ENCODE assay signal across 8 cellular contexts in the genomic region with DNA sequence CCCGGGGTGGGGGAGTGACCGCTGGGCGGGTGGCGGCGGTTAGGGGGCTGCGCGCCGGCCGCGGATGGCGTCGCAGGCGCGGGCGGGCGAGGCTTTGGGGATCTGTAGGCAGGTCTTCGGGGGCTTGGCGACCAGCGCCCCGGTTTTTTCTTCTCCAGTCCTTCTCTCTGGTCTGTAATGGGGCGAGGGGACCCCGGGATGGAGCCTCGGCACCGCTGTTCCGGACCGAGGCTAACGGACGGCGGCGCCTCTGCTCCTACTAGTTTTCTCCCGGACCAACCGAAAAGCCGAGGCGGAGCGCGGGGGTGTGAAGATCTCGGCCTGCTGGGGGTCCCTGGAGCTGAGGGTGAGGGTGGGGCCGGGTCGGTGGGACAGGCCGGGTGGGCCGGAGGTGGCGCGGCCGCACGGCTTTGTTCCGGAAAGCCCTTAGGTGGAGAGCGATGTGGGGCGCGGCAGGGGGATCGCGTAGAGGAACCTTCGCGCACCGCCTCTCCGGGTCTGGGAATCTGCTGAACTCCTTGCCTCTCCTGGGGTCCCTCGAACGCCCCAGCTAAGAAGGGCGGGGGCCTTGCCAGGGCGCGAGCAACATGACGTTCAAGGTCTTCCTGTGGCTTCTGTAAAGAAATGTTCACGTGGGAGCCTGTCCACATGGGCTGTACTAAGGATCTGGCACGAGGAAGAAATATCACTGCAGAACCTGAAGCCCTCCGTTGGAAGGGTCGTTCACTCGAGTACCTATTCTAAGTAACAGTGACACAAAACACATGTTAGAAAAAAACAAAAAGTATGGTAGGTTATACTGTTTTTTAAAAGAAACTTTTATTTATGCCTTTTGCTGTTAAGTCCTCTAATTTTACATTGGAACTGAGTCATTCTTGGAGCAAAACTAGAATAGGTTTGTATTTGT. TPM values are rescaled to one million over a fixed set of nuclear protein-coding genes. Genes with fewer than 3 reads are reported as not detected.
DNase-seq lines count a peak whose midpoint lies in the region; ATAC-seq and TF ChIP-seq lines count a peak whose summit lies in the region.

No MANE protein-coding gene starts in this region.

- peak; percentile 44 for TF ChIP-seq POLR2A in transverse colon (IDR thresholded peaks at IDR 0.05)

- H3K4me3 ChIP-seq in DND-41 (ENCODE audit: low read depth in 1 of 2, low read length in 2 of 2) (peak overlapping the region; percentile 60 to 90), KMS-11 (IDR thresholded peaks at IDR 0.05; ENCODE audit: insufficient read depth, low read depth, low read length) (peak overlapping the region; percentile 80), cardiac muscle cell (peak overlapping the region; percentile 88), transverse colon (peak overlapping the region; percentile 77 to 98 (median 86))

- DNase-seq in DND-41: peak; percentile 88
- peak; percentile 28 for DNase-seq in SKM-1 (lab: John Stamatoyannopoulos, UW; ENCODE audit: unreplicated experiment)
- peak; percentile 73 for DNase-seq in activated naive CD8-positive, alpha-beta T cell treated with anti-CD3 and anti-CD28 coated beads for 36 hours
- DNase-seq in cardiac muscle cell (ENCODE audit: low read depth in 1 of 2, low spot score in 1 of 2): peak; percentile 76 to 86
- DNase-seq in posterior cingulate gyrus: peak; percentile 39 to 91 (median 46)
- peak; percentile 73 for DNase-seq in transverse colon

- H3K9me3 ChIP-seq in DND-41 (ENCODE audit: insufficient read depth, low read length, severe bottlenecking): no peaks in the 10 kb centered on the region
- H3K9me3 ChIP-seq in cardiac muscle cell (ENCODE audit: low read depth): no peaks in the 10 kb centered on the region
- H3K9me3 ChIP-seq in transverse colon: no peaks in the 10 kb centered on the region

- peak; percentile 59 for ATAC-seq in DND-41 (ENCODE audit: insufficient read depth, low read depth)
- peak; percentile 24 for ATAC-seq in GM21717 (IDR thresholded peaks at IDR 0.05; ENCODE audit: unreplicated experiment)

- H3K36me3 Mint-ChIP-seq in activated naive CD8-positive, alpha-beta T cell treated with anti-CD3 and anti-CD28 coated beads for 36 hours: peaks cover 32% of the 10 kb centered on the region

- WGBS in transverse colon (ENCODE audit: low coverage in 1 of 2), 2 donors: 0 to 1% methylated on average over 3 to 46 of the region's 66 CpGs

- no peaks in the 10 kb centered on the region for H3K27me3 ChIP-seq in DND-41 (ENCODE audit: insufficient read depth, low read length, poor library complexity)
- H3K27me3 ChIP-seq in KMS-11 (ENCODE audit: insufficient read depth, low read depth): no peaks in the 10 kb centered on the region
- no peaks in the 10 kb centered on the region for H3K27me3 ChIP-seq in cardiac muscle cell
- H3K27me3 ChIP-seq in transverse colon: no peaks in the 10 kb centered on the region

- H3K36me3 ChIP-seq in DND-41 (ENCODE audit: insufficient read depth, low read length) (peaks cover 27% of the 10 kb centered on the region), KMS-11 (ENCODE audit: insufficient read depth) (no peaks in the 10 kb centered on the region), cardiac muscle cell (no peaks in the 10 kb centered on the region), transverse colon (no peaks in the 10 kb centered on the region)

- no peaks in the 10 kb centered on the region for H3K9me3 Mint-ChIP-seq in activated naive CD8-positive, alpha-beta T cell treated with anti-CD3 and anti-CD28 coated beads for 36 hours

- H3K4me2 ChIP-seq in DND-41 (ENCODE audit: insufficient read depth, low read length) (peak overlapping the region; percentile 62), KMS-11 (peak overlapping the region; percentile 92)

- H3K27me3 Mint-ChIP-seq in activated naive CD8-positive, alpha-beta T cell treated with anti-CD3 and anti-CD28 coated beads for 36 hours: peaks cover 10% of the 10 kb centered on the region

- intact Hi-C loops in posterior cingulate gyrus (cut with DNase I): no loop called here
- intact Hi-C loops in transverse colon (cut with DNase I; ENCODE audit: low total_unique reads): no loop called here

- H3K4me1 Mint-ChIP-seq in activated naive CD8-positive, alpha-beta T cell treated with anti-CD3 and anti-CD28 coated beads for 36 hours: peaks cover 29% of the 10 kb centered on the region

- no peaks in the 10 kb centered on the region for H4K20me1 ChIP-seq in DND-41 (ENCODE audit: insufficient read depth, low read length)
- H4K20me1 ChIP-seq in KMS-11 (ENCODE audit: insufficient read depth): no peaks in the 10 kb centered on the region

- peak overlapping the region; percentile 98 for H3K4me3 Mint-ChIP-seq in activated naive CD8-positive, alpha-beta T cell treated with anti-CD3 and anti-CD28 coated beads for 36 hours

- H3K27ac ChIP-seq in DND-41 (ENCODE audit: low read length) (peak overlapping the region; percentile 96), KMS-11 (peak overlapping the region; percentile 88), cardiac muscle cell (peak overlapping the region; percentile 93), transverse colon (peak overlapping the region; percentile 98 to 100 (median 98))

- H3K79me2 ChIP-seq in DND-41 (ENCODE audit: insufficient read depth, low read length): peaks cover 71% of the 10 kb centered on the region
- peaks cover 39% of the 10 kb centered on the region for H3K79me2 ChIP-seq in KMS-11 (ENCODE audit: insufficient read depth, low read depth)

- no peak for TF ChIP-seq EP300 in transverse colon (IDR thresholded peaks at IDR 0.05; ENCODE audit: low read depth)

- peak overlapping the region; percentile 100 for H3K9ac ChIP-seq in DND-41 (ENCODE audit: low read depth, low read length)
- peak overlapping the region; percentile 98 for H3K9ac ChIP-seq in KMS-11

- peak overlapping the region; percentile 100 for H3K27ac Mint-ChIP-seq in activated naive CD8-positive, alpha-beta T cell treated with anti-CD3 and anti-CD28 coated beads for 36 hours

- in situ Hi-C loops in transverse colon (cut with MboI; ENCODE audit: low pct_ligation_motif_present in 1 of 4, low pct_unique_long_range_greater_than_20kb in 1 of 4, low sequenced_read_pairs in 3 of 4): loop anchor here (10.0 to 25.0 kb wide), 2 partner anchors 83 to 404 kb away; a partner anchor contains a TSS

- H2AFZ ChIP-seq in DND-41 (ENCODE audit: low read depth, low read length) (0 out of 2 replicates have a peak overlapping the region, but pooled peaks have one; percentile 3), KMS-11 (ENCODE audit: low read depth) (peak overlapping the region; percentile 50)

- no peak for TF ChIP-seq CTCF in DND-41 (IDR thresholded peaks at IDR 0.05; ENCODE audit: borderline replicate concordance, extremely low read depth, low read length, poor library complexity, severe bottlenecking)
- no peak; the same call in 1 of the 2 replicates for TF ChIP-seq CTCF in KMS-11 (conservative IDR thresholded peaks at IDR 0.05; ENCODE audit: low read depth, low read length)
- TF ChIP-seq CTCF in cardiac muscle cell (IDR thresholded peaks at IDR 0.05; ENCODE audit: low read depth, low read length): no peak
- no peak for TF ChIP-seq CTCF in transverse colon (IDR thresholded peaks at IDR 0.05)

- H3K4me1 ChIP-seq in DND-41 (ENCODE audit: insufficient read depth, low read length) (peaks cover 55% of the 10 kb centered on the region), KMS-11 (ENCODE audit: low read depth, poor library complexity, severe bottlenecking) (peaks cover 30% of the 10 kb centered on the region), cardiac muscle cell (ENCODE audit: low read depth) (peaks cover 15% of the 10 kb centered on the region), transverse colon (peaks cover 0 to 54% (median 25%) of the 10 kb centered on the region in 4 donors)

RNA-seq across cellular contexts. Expression of a gene that starts 0.9 kb away (rescaled TPM):
- total RNA-seq in activated naive CD8-positive, alpha-beta T cell treated with anti-CD3 and anti-CD28 coated beads for 36 hours: 10 to 100 TPM; 21.2 to 23.4 TPM
- total RNA-seq in cardiac muscle cell (32.3 and 57.0 TPM in 2 replicates), transverse colon (10 to 100 TPM in 2 of 4 donors, 1 to 10 TPM in 2; 4.9 to 34.4 (median 12.4) TPM)
- polyA plus RNA-seq in cardiac muscle cell: 38.0 and 61.3 TPM in 2 replicates

Comparison
In these comparisons a context has a peak if more than half of its experiments do, and no peak if none do; other contexts are left out.
1. Peak in every context shown above with its lines: DNase-seq, ATAC-seq, H3K4me3 ChIP-seq and H3K27ac ChIP-seq.
2. DNase-seq: peak in every context shown above with its lines; median percentile 88 in DND-41; 81 in cardiac muscle cell; 73 in activated naive CD8-positive, alpha-beta T cell treated with anti-CD3 and anti-CD28 coated beads for 36 hours; 73 in transverse colon; 46 in posterior cingulate gyrus; 28 in SKM-1.